ENCODE assay signal across 8 cellular contexts in the genomic region with DNA sequence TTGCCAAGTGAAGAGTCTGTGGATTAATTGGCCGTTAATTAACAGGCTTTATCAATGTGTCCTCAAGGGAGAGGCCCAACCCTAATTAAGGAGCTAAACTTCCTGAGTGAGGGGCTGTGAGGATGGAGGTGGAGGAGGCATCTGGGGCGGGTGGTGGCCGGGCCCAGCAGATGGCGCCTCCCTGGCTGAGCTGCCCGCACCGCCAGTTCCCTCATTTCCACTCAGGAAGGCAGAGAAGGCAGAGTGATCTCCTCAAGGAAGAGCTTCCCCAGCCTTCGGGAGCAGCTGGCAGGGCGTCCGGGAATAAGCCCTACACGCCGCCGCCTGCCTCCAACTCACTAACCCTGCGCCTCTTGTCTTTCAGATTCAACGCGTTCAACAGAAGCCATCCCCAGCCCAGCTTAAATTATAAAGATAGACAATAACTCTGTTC. TPM values are rescaled to one million over a fixed set of nuclear protein-coding genes. Genes with fewer than 3 reads are reported as not detected.
A peak's percentile ranks its signal among the peaks of the same experiment; 100 is the strongest.
DNase-seq lines count a peak whose midpoint lies in the region; ATAC-seq, FAIRE-seq and TF ChIP-seq lines count a peak whose summit lies in the region.

No MANE protein-coding gene starts in this region.

- no peak for TF ChIP-seq CTCF in MM.1S (IDR thresholded peaks at IDR 0.05; ENCODE audit: low read length)
- peak; percentile 68 for TF ChIP-seq CTCF in HepG2 (CRISPR knock-in tag; IDR thresholded peaks at IDR 0.05)
- TF ChIP-seq CTCF in transverse colon (IDR thresholded peaks at IDR 0.05) = peak; percentile 54 to 69 (median 55)

- TF ChIP-seq POLR2A in HepG2 (IDR thresholded peaks at IDR 0.05; ENCODE audit: insufficient read depth in 1 of 2, low read depth in 2 of 2, low read length in 2 of 2) = no peak
- no peak for TF ChIP-seq POLR2A in transverse colon (IDR thresholded peaks at IDR 0.05)

- in situ Hi-C loops in HepG2 (cut with HindIII; ENCODE audit: extremely low pct_ligation_motif_present, low pct_unique_long_range_greater_than_20kb) (loop anchor here (5.0 to 10.0 kb wide), 2 partner anchors 162 to 275 kb away; no protein-coding TSS in a partner anchor), transverse colon (cut with MboI; ENCODE audit: low pct_ligation_motif_present in 1 of 4, low pct_unique_long_range_greater_than_20kb in 1 of 4, low sequenced_read_pairs in 3 of 4) (loop anchor here in 2 of 4 donors (10.0 kb wide), 1 partner anchor 165 kb away; no protein-coding TSS in a partner anchor)

- H3K4me3 Mint-ChIP-seq in activated T-helper 2 cell treated with anti-CD3 and anti-CD28 coated beads, Interferon-gamma antibody, Interleukin-2, Interleukin-4, amounts not matched to agents 10 μg/mL and 5 μg/mL and 100 μg/mL, durations not matched to agents 14 hours and 24 hours and 36 hours (ENCODE audit: low read depth) = no peak overlapping the region

- DNase-seq in DMS 273 (lab: John Stamatoyannopoulos, UW; ENCODE audit: unreplicated experiment) (peak; percentile 87), MM.1S (no peak), HepG2 (ENCODE audit: low spot score) (no peak), transverse colon (peak; percentile 44), activated gamma-delta T cell (lab: John Stamatoyannopoulos, UW) (no peak)
- DNase-seq in activated T-helper 2 cell treated with anti-CD3 and anti-CD28 coated beads, Interferon-gamma antibody, Interleukin-2, Interleukin-4, amounts not matched to agents 10 μg/mL and 5 μg/mL and 100 μg/mL, durations not matched to agents 14 hours and 24 hours and 36 hours (ENCODE audit: low spot score) = no peak

- peaks cover 11% of the 10 kb centered on the region for H3K4me1 Mint-ChIP-seq in activated T-helper 2 cell treated with anti-CD3 and anti-CD28 coated beads, Interferon-gamma antibody, Interleukin-2, Interleukin-4, amounts not matched to agents 10 μg/mL and 5 μg/mL and 100 μg/mL, durations not matched to agents 14 hours and 24 hours and 36 hours (ENCODE audit: low read depth)

- no TSS peak for BruUV-seq in HepG2 (replicated peaks; lab: Mats Ljungman, UMichigan)

- POLR2A ChIA-PET in HepG2 (lab: Yijun Ruan, JAX) = no interaction called here

- TF ChIP-seq RAD21 in HepG2 (CRISPR knock-in tag; IDR thresholded peaks at IDR 0.05) = peak; percentile 65

- TF ChIP-seq EP300 in HepG2 (IDR thresholded peaks at IDR 0.05; ENCODE audit: low read depth in 2 of 2, low read length in 2 of 2) (no peak), HepG2 (CRISPR knock-in tag; IDR thresholded peaks at IDR 0.05; ENCODE audit: borderline replicate concordance) (no peak), transverse colon (IDR thresholded peaks at IDR 0.05; ENCODE audit: low read depth) (no peak)

- H2AFZ ChIP-seq in MM.1S (ENCODE audit: low read length) (no peak overlapping the region), HepG2 (ENCODE audit: low read length) (no peak overlapping the region)

- WGBS in HepG2 (ENCODE audit: low lambda C conversion rate) = 91% methylated on average over 15 of the region's 15 CpGs
- WGBS in transverse colon (ENCODE audit: low coverage in 1 of 2), 2 donors = 59% methylated on average over 15 of the region's 15 CpGs; no CpG with 5 or more reads in 1 of the 2 donors

- CTCF ChIA-PET in HepG2 (lab: Yijun Ruan, JAX; ENCODE audit: low intra/inter-chr PET ratio, low total read pairs) = interaction anchor here (2.6 kb wide), 1 partner anchor 163 kb away, joined by 23 read pairs; no protein-coding TSS in a partner anchor

- H4K20me1 ChIP-seq in MM.1S (ENCODE audit: insufficient read depth, low read length) (no peaks in the 10 kb centered on the region), HepG2 (ENCODE audit: insufficient read depth, low read length) (no peaks in the 10 kb centered on the region)

- no peak overlapping the region for H3K4me3 ChIP-seq in MM.1S (ENCODE audit: low read length)
- no peak overlapping the region for H3K4me3 ChIP-seq in HepG2 (replicated peaks in 1 of 3; ENCODE audit: insufficient read depth in 1 of 3, low read depth in 2 of 3, low read length in 3 of 3)
- H3K4me3 ChIP-seq in transverse colon = no peak overlapping the region

- H3K4me2 ChIP-seq in MM.1S (ENCODE audit: low read depth, low read length) (peak overlapping the region; percentile 95; the same call in 1 of the 2 replicates), HepG2 (ENCODE audit: low read depth, low read length) (no peak overlapping the region)

- H3K9ac ChIP-seq in MM.1S (ENCODE audit: low read length) (no peak overlapping the region), HepG2 (ENCODE audit: insufficient read depth, low read depth, low read length) (no peak overlapping the region)

- no peaks in the 10 kb centered on the region for H3K27me3 Mint-ChIP-seq in activated T-helper 2 cell treated with anti-CD3 and anti-CD28 coated beads, Interferon-gamma antibody, Interleukin-2, Interleukin-4, amounts not matched to agents 10 μg/mL and 5 μg/mL and 100 μg/mL, durations not matched to agents 14 hours and 24 hours and 36 hours (ENCODE audit: low read depth)

- H3K79me2 ChIP-seq in MM.1S (ENCODE audit: low read length) = peaks cover 36% of the 10 kb centered on the region
- H3K79me2 ChIP-seq in HepG2 (ENCODE audit: insufficient read depth, low read length) = no peaks in the 10 kb centered on the region

- intact Hi-C loops in HepG2 (cut with micrococcal nuclease; ENCODE audit: unreplicated experiment) (loop anchor here (1.0 kb wide), 1 partner anchor 163 kb away; no protein-coding TSS in a partner anchor), transverse colon (cut with DNase I; ENCODE audit: low total_unique reads) (loop anchor here (2.0 to 5.0 kb wide), 2 partner anchors 112 to 163 kb away; a partner anchor contains a TSS)
- intact Hi-C loops in activated T-helper 2 cell treated with anti-CD3 and anti-CD28 coated beads, Interferon-gamma antibody, Interleukin-2, Interleukin-4, amounts not matched to agents 10 μg/mL and 5 μg/mL and 100 μg/mL, durations not matched to agents 14 hours and 24 hours and 36 hours (cut with micrococcal nuclease) = no loop called here

- FAIRE-seq in HepG2 (lab: Jason Lieb, UNC) = no peak

- peaks cover 53% of the 10 kb centered on the region for H3K36me3 Mint-ChIP-seq in activated T-helper 2 cell treated with anti-CD3 and anti-CD28 coated beads, Interferon-gamma antibody, Interleukin-2, Interleukin-4, amounts not matched to agents 10 μg/mL and 5 μg/mL and 100 μg/mL, durations not matched to agents 14 hours and 24 hours and 36 hours (ENCODE audit: low read depth)

- ATAC-seq in HepG2 (peak; percentile 51), HG03045 (IDR thresholded peaks at IDR 0.05; ENCODE audit: unreplicated experiment) (no peak)

- H3K27me3 ChIP-seq in MM.1S (replicated peaks; ENCODE audit: insufficient read depth, low read length) = no peaks in the 10 kb centered on the region
- no peaks in the 10 kb centered on the region for H3K27me3 ChIP-seq in HepG2 (ENCODE audit: control insufficient read depth in 1 of 2, insufficient read depth in 2 of 2, low read length in 2 of 2)
- H3K27me3 ChIP-seq in transverse colon = no peaks in the 10 kb centered on the region

- H3K27ac ChIP-seq in MM.1S (ENCODE audit: low read length) (peak overlapping the region; percentile 98; the same call in 1 of the 2 replicates), cingulate gyrus (ENCODE audit: low read depth, low read length) (peak overlapping the region; percentile 35), HepG2 (ENCODE audit: extremely low read length, insufficient read depth, low read length) (no peak overlapping the region), transverse colon (peak overlapping the region in 3 of 4 donors; percentile 18 to 65 (median 34))

- 0 out of 2 replicates have a peak, but pooled peaks cover 8% of the 10 kb centered on the region for H3K36me3 ChIP-seq in MM.1S (replicated peaks; ENCODE audit: insufficient read depth, low read length)
- peaks cover 8 to 33% of the 10 kb centered on the region in 2 experiments; a peak in 3 of 5 replicates for H3K36me3 ChIP-seq in HepG2 (replicated peaks in 1 of 2; ENCODE audit: control insufficient read depth in 1 of 2, insufficient read depth in 2 of 2, low read length in 2 of 2)
- H3K36me3 ChIP-seq in transverse colon = peaks cover 0 to 28% (median 8%) of the 10 kb centered on the region in 4 donors

- peaks cover 40% of the 10 kb centered on the region for H3F3A ChIP-seq in MM.1S (ENCODE audit: insufficient read depth, low read length)

- no peak overlapping the region for H3K27ac Mint-ChIP-seq in activated T-helper 2 cell treated with anti-CD3 and anti-CD28 coated beads, Interferon-gamma antibody, Interleukin-2, Interleukin-4, amounts not matched to agents 10 μg/mL and 5 μg/mL and 100 μg/mL, durations not matched to agents 14 hours and 24 hours and 36 hours

- no peaks in the 10 kb centered on the region for H3K9me2 ChIP-seq in MM.1S (replicated peaks; ENCODE audit: insufficient read depth, low read length)

- no peaks in the 10 kb centered on the region for H3K9me3 ChIP-seq in MM.1S (replicated peaks; ENCODE audit: insufficient read depth, low read length)
- H3K9me3 ChIP-seq in HepG2 (ENCODE audit: low read length) = no peaks in the 10 kb centered on the region
- no peaks in the 10 kb centered on the region for H3K9me3 ChIP-seq in transverse colon

- H3K4me1 ChIP-seq in MM.1S (ENCODE audit: low read length) = peaks cover 44% of the 10 kb centered on the region
- H3K4me1 ChIP-seq in HepG2 (ENCODE audit: insufficient read depth, low read length) = no peaks in the 10 kb centered on the region
- peaks cover 0 to 9% (median 1%) of the 10 kb centered on the region in 4 donors for H3K4me1 ChIP-seq in transverse colon

- no peaks in the 10 kb centered on the region for H3K9me3 Mint-ChIP-seq in activated T-helper 2 cell treated with anti-CD3 and anti-CD28 coated beads, Interferon-gamma antibody, Interleukin-2, Interleukin-4, amounts not matched to agents 10 μg/mL and 5 μg/mL and 100 μg/mL, durations not matched to agents 14 hours and 24 hours and 36 hours

RNA-seq across cellular contexts. Expression of a gene that starts 55.5 kb away (rescaled TPM):
- total RNA-seq in HepG2 (2016; rRNA removed; fragmentation: Illumina TruSeq; extraction: Trizol) (2.7 and 3.2 TPM in 2 replicates), transverse colon (10 to 100 TPM in 3 of 4 donors, 1 to 10 TPM in 1; 9.6 to 19.8 (median 12.0) TPM)
- total RNA-seq in HepG2 (2016; cell fraction: cytosol; rRNA removed; fragmentation: Illumina TruSeq; extraction: Trizol; ENCODE audit: low read depth) = 6.3 and 7.0 TPM in 2 replicates
- 2.7 and 3.2 TPM in 2 replicates for total RNA-seq in HepG2 (2016; cell fraction: insoluble cytoplasmic fraction; rRNA removed; fragmentation: Illumina TruSeq; extraction: Trizol)
- total RNA-seq in HepG2 (2016; cell fraction: membrane; rRNA removed; fragmentation: Illumina TruSeq; extraction: Trizol) = 3.6 and 4.2 TPM in 2 replicates
- total RNA-seq in HepG2 (2016; cell fraction: nucleus; rRNA removed; fragmentation: Illumina TruSeq; extraction: Trizol) = 3.1 and 3.8 TPM in 2 replicates
- polyA plus RNA-seq in HepG2 (2011; rRNA removed) = 3.3 and 3.4 TPM in 2 replicates
- 1.8 and 2.1 TPM in 2 replicates for polyA plus RNA-seq in HepG2 (2011; cell fraction: cytosol; rRNA removed)
- polyA plus RNA-seq in HepG2 (2011; cell fraction: nucleus; rRNA removed) = 5.7 TPM in 2 replicates
- 4.3 and 4.9 TPM in 2 replicates for polyA plus RNA-seq in HepG2 (2012)
- polyA plus RNA-seq in HepG2 (2016; cell fraction: cytosol; fragmentation: Illumina TruSeq; extraction: Trizol; ENCODE audit: low read depth) = 2.5 and 2.8 TPM in 2 replicates
- 4.0 and 5.0 TPM in 2 replicates for polyA plus RNA-seq in HepG2 (2016; cell fraction: insoluble cytoplasmic fraction; fragmentation: Illumina TruSeq; extraction: Trizol; ENCODE audit: low read depth)
- polyA plus RNA-seq in HepG2 (2016; cell fraction: membrane; fragmentation: Illumina TruSeq; extraction: Trizol; ENCODE audit: low read depth) = 2.8 and 3.1 TPM in 2 replicates
- 7.6 and 7.9 TPM in 2 replicates for polyA plus RNA-seq in HepG2 (2016; cell fraction: nucleus; fragmentation: Illumina TruSeq; extraction: Trizol; ENCODE audit: insufficient read depth, low read depth)
- polyA minus RNA-seq in HepG2 (2011; rRNA and poly(A)+ RNA removed; ENCODE audit: low replicate concordance) = 7.2 and 11.6 TPM in 2 replicates
- 3.3 and 3.6 TPM in 2 replicates for polyA minus RNA-seq in HepG2 (2011; cell fraction: cytosol; rRNA and poly(A)+ RNA removed)
- polyA minus RNA-seq in HepG2 (2011; cell fraction: nucleus; rRNA and poly(A)+ RNA removed) = 6.6 and 9.8 TPM in 2 replicates
- total RNA-seq in activated T-helper 2 cell treated with anti-CD3 and anti-CD28 coated beads, Interferon-gamma antibody, Interleukin-2, Interleukin-4, amounts not matched to agents 10 μg/mL and 5 μg/mL and 100 μg/mL, durations not matched to agents 14 hours and 24 hours and 36 hours = 13.0 and 13.9 TPM in 2 replicates

Comparison
In these comparisons a context has a peak if more than half of its experiments do, and no peak if none do; other contexts are left out.
1. DNase-seq: peak in DMS 273 (single experiment) and transverse colon (single experiment); none in MM.1S (single experiment), HepG2 (single experiment), activated gamma-delta T cell (single experiment) and activated T-helper 2 cell treated with anti-CD3 and anti-CD28 coated beads, Interferon-gamma antibody, Interleukin-2, Interleukin-4, amounts not matched to agents 10 μg/mL and 5 μg/mL and 100 μg/mL, durations not matched to agents 14 hours and 24 hours and 36 hours (single experiment).